9 cellular contexts compared by ENCODE assay signal in genomic region chr3:114706591-114707224, GRCh38.
DNase-seq lines count a peak whose midpoint lies in the region; ATAC-seq, FAIRE-seq and TF ChIP-seq lines count a peak whose summit lies in the region.
"Had no signal": no experiment of that assay in that cellular context is flagged by ENCODE, and none has a peak within 500 bp of the region (broad histone marks: within the 10 kb centered on the region; RNA-seq: fewer than 3 reads in every experiment).

No MANE protein-coding gene starts in this region.

- no peak for TF ChIP-seq CTCF in sigmoid colon (IDR thresholded peaks at IDR 0.05)

- no peak overlapping the region for H3K27ac ChIP-seq in sigmoid colon
- H3K27ac ChIP-seq: uterus had no signal

- ATAC-seq in GM21737 (IDR thresholded peaks at IDR 0.05; ENCODE audit: unreplicated experiment) (no peak), HG03039 (IDR thresholded peaks at IDR 0.05; ENCODE audit: unreplicated experiment) (no peak)

- DNase-seq in EH (ENCODE audit: low read depth) (peak; percentile 43), H54 (ENCODE audit: insufficient read length, low spot score) (peak; percentile 16), RPMI7951 (ENCODE audit: low read depth) (peak; percentile 80), iPS-NIHi7 (ENCODE audit: extremely low spot score) (peak; percentile 23), sigmoid colon (no peak), NCI-H1694 (lab: John Stamatoyannopoulos, UW) (no peak)

- H3K4me1 ChIP-seq in sigmoid colon = peaks cover 0 to 4% (median 0%) of the 10 kb centered on the region in 4 donors
- H3K4me1 ChIP-seq: uterus had no signal

- no peaks in the 10 kb centered on the region for H3K27me3 ChIP-seq in sigmoid colon
- H3K27me3 ChIP-seq: uterus had no signal

- 48 to 71% methylated on average over 3 of the region's 3 CpGs for WGBS in sigmoid colon, 2 donors

- H3K36me3 ChIP-seq in sigmoid colon = no peaks in the 10 kb centered on the region
- H3K36me3 ChIP-seq: uterus had no signal

- intact Hi-C loops in sigmoid colon (cut with DNase I) = no loop called here

- H3K4me3 ChIP-seq in sigmoid colon = no peak overlapping the region
- H3K4me3 ChIP-seq: uterus had no signal

- TF ChIP-seq POLR2A in H54 (IDR thresholded peaks at IDR 0.05; ENCODE audit: low read depth, low read length) (no peak), sigmoid colon (IDR thresholded peaks at IDR 0.05) (no peak)

- no peaks in the 10 kb centered on the region for H3K9me3 ChIP-seq in sigmoid colon
- H3K9me3 ChIP-seq: uterus had no signal

- no peak for TF ChIP-seq EP300 in sigmoid colon (IDR thresholded peaks at IDR 0.05)

- FAIRE-seq in H54 (lab: Jason Lieb, UNC) = peak; percentile 99

Comparison
In these comparisons a context has a peak if more than half of its experiments do, and no peak if none do; other contexts are left out.
1. DNase-seq: peak in EH (single experiment), H54 (single experiment), RPMI7951 (single experiment) and iPS-NIHi7 (single experiment); none in sigmoid colon (single experiment) and NCI-H1694 (single experiment).